Comparison of ENCODE assay signal across 26 cellular contexts in the genomic region with DNA sequence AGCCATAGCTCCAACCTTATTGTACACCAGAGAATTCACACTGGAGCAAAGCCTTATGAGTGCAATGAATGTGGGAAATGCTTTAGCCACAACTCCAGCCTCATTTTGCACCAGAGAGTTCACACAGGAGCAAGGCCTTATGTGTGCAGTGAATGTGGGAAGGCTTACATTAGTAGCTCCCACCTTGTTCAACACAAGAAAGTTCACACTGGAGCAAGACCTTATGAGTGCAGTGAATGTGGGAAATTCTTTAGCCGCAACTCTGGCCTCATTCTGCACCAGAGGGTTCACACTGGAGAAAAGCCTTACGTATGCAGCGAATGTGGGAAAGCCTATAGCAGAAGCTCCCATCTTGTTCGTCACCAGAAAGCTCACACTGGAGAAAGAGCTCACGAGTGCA.
"Had no signal": no experiment of that assay in that cellular context is flagged by ENCODE, and none has a peak within 500 bp of the region (broad histone marks: within the 10 kb centered on the region; RNA-seq: fewer than 3 reads in every experiment).

No MANE protein-coding gene starts in this region.

- ATAC-seq: left colon; left lung; naive thymus-derived CD4-positive, alpha-beta T cell; natural killer cell treated with Interleukin-12 subunit alpha and Interleukin-12 subunit beta and Interleukin-15 and Interleukin-18, amount 100 ng/mL, for 72 hours; pancreas; right cardiac atrium; stimulated activated effector memory CD8-positive, alpha-beta T cell treated with anti-CD3 and anti-CD28 coated beads, Interleukin-12 subunit alpha, Interleukin-12 subunit beta, amount 100 ng/mL, for 72 hours had no signal

- H3K4me1 ChIP-seq: pancreas, prostate gland had no signal

- H3K27ac Mint-ChIP-seq: mesothelial cell of epicardium; naive thymus-derived CD4-positive, alpha-beta T cell; natural killer cell treated with Interleukin-12 subunit alpha and Interleukin-12 subunit beta and Interleukin-15 and Interleukin-18, amount 100 ng/mL, for 72 hours; stimulated activated effector memory CD8-positive, alpha-beta T cell treated with anti-CD3 and anti-CD28 coated beads, Interleukin-12 subunit alpha, Interleukin-12 subunit beta, amount 100 ng/mL, for 72 hours; stimulated activated naive CD8-positive, alpha-beta T cell treated with anti-CD3 and anti-CD28 coated beads, Interleukin-15, Interleukin-2, amounts not matched to agents 100 ng/mL and 50 ng/mL, for 24 hours had no signal

- DNase-seq: hippocampal formation; kidney glomerular epithelial cell; left colon; left lung; mesendoderm; naive thymus-derived CD4-positive, alpha-beta T cell; pancreas; posterior cingulate gyrus; retina; right cardiac atrium; sigmoid colon; small intestine; spleen; stimulated activated CD4-positive, alpha-beta T cell treated with anti-CD3 and anti-CD28 coated beads, Interleukin-4, amount 100 ng/mL, for 24 hours; stimulated activated naive CD4-positive, alpha-beta T cell; testis; thyroid gland; transverse colon; upper lobe of left lung had no signal

- H3K27me3 ChIP-seq: left lung, pancreas, sigmoid colon, spleen, testis, thyroid gland, transverse colon, upper lobe of left lung, vagina had no signal

- H3K27ac ChIP-seq: left lung, pancreas, prostate gland, sigmoid colon, testis, thyroid gland, transverse colon, upper lobe of left lung, vagina had no signal

- H3K4me3 Mint-ChIP-seq: mesothelial cell of epicardium; naive thymus-derived CD4-positive, alpha-beta T cell; natural killer cell treated with Interleukin-12 subunit alpha and Interleukin-12 subunit beta and Interleukin-15 and Interleukin-18, amount 100 ng/mL, for 72 hours; stimulated activated effector memory CD8-positive, alpha-beta T cell treated with anti-CD3 and anti-CD28 coated beads, Interleukin-12 subunit alpha, Interleukin-12 subunit beta, amount 100 ng/mL, for 72 hours; stimulated activated naive CD8-positive, alpha-beta T cell treated with anti-CD3 and anti-CD28 coated beads, Interleukin-15, Interleukin-2, amounts not matched to agents 100 ng/mL and 50 ng/mL, for 24 hours had no signal

- H3K4me3 ChIP-seq: left lung, lung, pancreas, prostate gland, sigmoid colon, spleen, testis, thyroid gland, transverse colon, upper lobe of left lung, vagina had no signal

- H3K27me3 Mint-ChIP-seq: naive thymus-derived CD4-positive, alpha-beta T cell; natural killer cell treated with Interleukin-12 subunit alpha and Interleukin-12 subunit beta and Interleukin-15 and Interleukin-18, amount 100 ng/mL, for 72 hours; stimulated activated naive CD8-positive, alpha-beta T cell treated with anti-CD3 and anti-CD28 coated beads, Interleukin-15, Interleukin-2, amounts not matched to agents 100 ng/mL and 50 ng/mL, for 24 hours had no signal

- H3K9me3 ChIP-seq: pancreas, prostate gland, testis, thyroid gland had no signal

- H3K9me3 Mint-ChIP-seq: mesothelial cell of epicardium had no signal
